In genomic region chr17:44070455-44071197, GRCh38 we compare ENCODE assay signal across 8 cellular contexts. TPM values are rescaled to one million over a fixed set of nuclear protein-coding genes. Genes with fewer than 3 reads are reported as not detected.
DNase-seq lines count a peak whose midpoint lies in the region; ATAC-seq and TF ChIP-seq lines count a peak whose summit lies in the region.

A gene with protein sequence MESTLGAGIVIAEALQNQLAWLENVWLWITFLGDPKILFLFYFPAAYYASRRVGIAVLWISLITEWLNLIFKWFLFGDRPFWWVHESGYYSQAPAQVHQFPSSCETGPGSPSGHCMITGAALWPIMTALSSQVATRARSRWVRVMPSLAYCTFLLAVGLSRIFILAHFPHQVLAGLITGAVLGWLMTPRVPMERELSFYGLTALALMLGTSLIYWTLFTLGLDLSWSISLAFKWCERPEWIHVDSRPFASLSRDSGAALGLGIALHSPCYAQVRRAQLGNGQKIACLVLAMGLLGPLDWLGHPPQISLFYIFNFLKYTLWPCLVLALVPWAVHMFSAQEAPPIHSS (plus strand): TSS chr17:44070735. CDS start chr17:44070966, 231 bp downstream.

- H3K27ac ChIP-seq in muscle layer of duodenum (ENCODE audit: low read length), result peak within 1 kb of the TSS; percentile 91

- H3K27me3 ChIP-seq in muscle layer of duodenum (ENCODE audit: low read depth, low read length), result no peaks in the 10 kb centered on the region

- DNase-seq in DMS114 treated with DMSO at 0.1 percent for 48 hours (lab: John Stamatoyannopoulos, UW; ENCODE audit: unreplicated experiment), result peak; percentile 95
- DNase-seq in activated T-cell treated with anti-CD3 and anti-CD28 coated beads, Interleukin-2, amount 50 U/mL, for 48 hours, result peak; percentile 88 to 90
- DNase-seq in stimulated activated CD8-positive, alpha-beta memory T cell treated with anti-CD3 and anti-CD28 coated beads, Interleukin-7, amount 100 ng/mL, for 4 hours (ENCODE audit: low read depth in 2 of 2), result peak; percentile 57 to 66

- peaks cover 11 to 22% of the 10 kb centered on the region in 2 donors for H3K4me1 ChIP-seq in muscle layer of duodenum (ENCODE audit: control insufficient read depth in 1 of 2, insufficient read depth in 2 of 2, low read length in 2 of 2)

- H3K4me3 ChIP-seq in muscle layer of duodenum (ENCODE audit: low read depth in 1 of 2, low read length in 2 of 2), result peak within 1 kb of the TSS; percentile 64 to 80

- no peak for TF ChIP-seq RAD21 in Ishikawa (IDR thresholded peaks at IDR 0.05; ENCODE audit: low read depth)

- H3K9me3 ChIP-seq in muscle layer of duodenum (ENCODE audit: control insufficient read depth in 1 of 2, low read length in 2 of 2), result no peaks in the 10 kb centered on the region

- ATAC-seq in GM21528 (IDR thresholded peaks at IDR 0.05; ENCODE audit: low FRiP score, unreplicated experiment), result peak; percentile 51
- peak; percentile 80 for ATAC-seq in esophagus mucosa

- TF ChIP-seq EP300 in Ishikawa (IDR thresholded peaks at IDR 0.05; ENCODE audit: borderline replicate concordance), result peak; percentile 43; the same call in 1 of the 2 replicates

- peaks cover 5 to 27% of the 10 kb centered on the region in 2 donors for H3K36me3 ChIP-seq in muscle layer of duodenum (ENCODE audit: control insufficient read depth in 1 of 2, insufficient read depth in 2 of 2, low read length in 2 of 2)

TF ChIP-seq in Ishikawa, 13 proteins besides CTCF, POLR2A, EP300 and RAD21:
- TF ChIP-seq, protein P1, sequence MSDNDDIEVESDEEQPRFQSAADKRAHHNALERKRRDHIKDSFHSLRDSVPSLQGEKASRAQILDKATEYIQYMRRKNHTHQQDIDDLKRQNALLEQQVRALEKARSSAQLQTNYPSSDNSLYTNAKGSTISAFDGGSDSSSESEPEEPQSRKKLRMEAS (IDR thresholded peaks at IDR 0.05), result peak; percentile 100
- TF ChIP-seq TCF12 (IDR thresholded peaks at IDR 0.05; ENCODE audit: low read depth) (peak; percentile 82), NFIC (IDR thresholded peaks at IDR 0.05) (no peak), YY1 (IDR thresholded peaks at IDR 0.05; ENCODE audit: low read depth) (peak; percentile 13; the same call in 1 of the 2 replicates), TEAD4 (IDR thresholded peaks at IDR 0.05) (no peak), REST (IDR thresholded peaks at IDR 0.05; ENCODE audit: low read depth) (no peak), TAF1 (IDR thresholded peaks at IDR 0.05; ENCODE audit: low read depth) (peak; percentile 81), EGR1 (IDR thresholded peaks at IDR 0.05) (no peak)
- TF ChIP-seq, protein P2, sequence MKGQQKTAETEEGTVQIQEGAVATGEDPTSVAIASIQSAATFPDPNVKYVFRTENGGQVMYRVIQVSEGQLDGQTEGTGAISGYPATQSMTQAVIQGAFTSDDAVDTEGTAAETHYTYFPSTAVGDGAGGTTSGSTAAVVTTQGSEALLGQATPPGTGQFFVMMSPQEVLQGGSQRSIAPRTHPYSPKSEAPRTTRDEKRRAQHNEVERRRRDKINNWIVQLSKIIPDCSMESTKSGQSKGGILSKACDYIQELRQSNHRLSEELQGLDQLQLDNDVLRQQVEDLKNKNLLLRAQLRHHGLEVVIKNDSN (IDR thresholded peaks at IDR 0.05), result peak; percentile 99

TF ChIP-seq in PFSK-1, 5 proteins besides CTCF, POLR2A, EP300 and RAD21:
- peak; percentile 83 for TF ChIP-seq TAF1 (IDR thresholded peaks at IDR 0.05; ENCODE audit: borderline replicate concordance, insufficient read depth, low read length)
- TF ChIP-seq FOXP2 (optimal IDR thresholded peaks at IDR 0.05; ENCODE audit: borderline replicate concordance, extremely low read depth, extremely low read length, insufficient read depth), result peak; percentile 92
- peak; percentile 100 for TF ChIP-seq SIN3A (IDR thresholded peaks at IDR 0.05; ENCODE audit: borderline replicate concordance, insufficient read depth, low read length)
- peak; percentile 94 for TF ChIP-seq POLR2AphosphoS5 (IDR thresholded peaks at IDR 0.05; ENCODE audit: low read depth, low read length)
- peak; percentile 65 to 81 for TF ChIP-seq REST (IDR thresholded peaks at IDR 0.05; ENCODE audit: insufficient read depth in 1 of 2, low read depth in 2 of 2, low read length in 2 of 2)

RNA-seq across cellular contexts. Expression of the gene that starts here (rescaled TPM):
- polyA plus RNA-seq in PFSK-1 (2012; ENCODE audit: insufficient read length, low read depth), result 151 TPM
- total RNA-seq in esophagus mucosa, result 24.0 TPM

Comparison
In these comparisons a context has a peak if more than half of its experiments do, and no peak if none do; other contexts are left out.
1. Peak in every context shown above with its lines: DNase-seq, ATAC-seq, H3K4me3 ChIP-seq and H3K27ac ChIP-seq.